ENCODE assay signal across 8 cellular contexts in genomic region chr19:12806242-12807131, GRCh38. TPM values are rescaled to one million over a fixed set of nuclear protein-coding genes. Genes with fewer than 3 reads are reported as not detected.
DNase-seq lines count a peak whose midpoint lies in the region; ATAC-seq and TF ChIP-seq lines count a peak whose summit lies in the region.

TSS of gene RNASEH2A (plus strand) at chr19:12806584. CDS start at chr19:12806674, 90 bp downstream.

- peaks cover 0 to 19% (median 17%) of the 10 kb centered on the region in 4 donors for H3K4me1 ChIP-seq in liver (ENCODE audit: control insufficient read depth in 4 of 4, insufficient read depth in 4 of 4, low read length in 3 of 4)

- TF ChIP-seq RAD21 in liver (IDR thresholded peaks at IDR 0.05) = no peak

- ATAC-seq in GM18909 (IDR thresholded peaks at IDR 0.05; ENCODE audit: poor library complexity, unreplicated experiment) (peak; percentile 79), HG03432 (IDR thresholded peaks at IDR 0.05; ENCODE audit: unreplicated experiment) (peak; percentile 83)

- WGBS in liver = 5% methylated on average over 68 of the region's 68 CpGs

- peak within 1 kb of the TSS; percentile 22 to 67 (median 51) for H3K4me3 ChIP-seq in liver (ENCODE audit: low read depth in 1 of 3, low read length in 3 of 3)

- TF ChIP-seq CTCF in liver (IDR thresholded peaks at IDR 0.05; ENCODE audit: low read depth, low read length, missing input control) = peak; percentile 1

- no peaks in the 10 kb centered on the region for H3K9me3 ChIP-seq in liver (ENCODE audit: control insufficient read depth in 4 of 4, low read length in 3 of 4)

- H3K27me3 ChIP-seq in liver (ENCODE audit: control insufficient read depth in 4 of 4, insufficient read depth in 4 of 4, low read length in 3 of 4) = no peaks in the 10 kb centered on the region

- H3K36me3 ChIP-seq in liver (ENCODE audit: control insufficient read depth in 4 of 4, insufficient read depth in 3 of 4, low read depth in 1 of 4, low read length in 3 of 4) = no peaks in the 10 kb centered on the region

- H3K9ac ChIP-seq in liver (ENCODE audit: low read depth in 1 of 2, low read length in 2 of 2) = peak within 1 kb of the TSS in 1 of 2 donors; percentile 41

- peak; percentile 98 for DNase-seq in AG08396 (ENCODE audit: low spot score)
- peak; percentile 52 to 93 for DNase-seq in NCI-H526 (lab: John Stamatoyannopoulos, UW)
- peak; percentile 83 for DNase-seq in activated CD4-positive, alpha-beta T cell treated with anti-CD3 and anti-CD28 coated beads, Interleukin-2, amount 50 U/mL, for 1 hour
- peak; percentile 70 to 91 for DNase-seq in dermis microvascular lymphatic vessel endothelial cell (ENCODE audit: low read depth in 2 of 2)
- peak; percentile 86 for DNase-seq in stimulated activated CD4-positive, alpha-beta T cell treated with anti-CD3 and anti-CD28 coated beads, Interleukin-4, amount 100 ng/mL, for 1 hour

- H3K27ac ChIP-seq in liver (ENCODE audit: low read depth in 1 of 2, low read length in 2 of 2) = peak within 1 kb of the TSS in 1 of 2 donors; percentile 10

TF ChIP-seq in liver, 16 proteins besides CTCF, POLR2A, EP300 and RAD21:
- peak in 1 of 2 donors; percentile 51 for TF ChIP-seq EGR1 (IDR thresholded peaks at IDR 0.05; ENCODE audit: low read depth in 2 of 2)
- no peak for TF ChIP-seq HNF4G (IDR thresholded peaks at IDR 0.05)
- no peak for TF ChIP-seq JUND (IDR thresholded peaks at IDR 0.05)
- peak in 1 of 2 donors; percentile 69 for TF ChIP-seq GABPA (IDR thresholded peaks at IDR 0.05 in 1 of 2, conservative IDR thresholded peaks at IDR 0.05 in 1 of 2)
- peak; percentile 93 for TF ChIP-seq YY1 (IDR thresholded peaks at IDR 0.05)
- TF ChIP-seq SP1 (IDR thresholded peaks at IDR 0.05) = peak; percentile 18

RNA-seq across cellular contexts. Expression of gene RNASEH2A, which starts in this region (rescaled TPM):
- total RNA-seq in dermis microvascular lymphatic vessel endothelial cell (15.0 and 16.6 TPM in 2 replicates), liver (10 to 100 TPM in 1 of 2 donors, 1 to 10 TPM in 1; 1.8 to 17.5 TPM)
- polyA plus RNA-seq in liver = 1 to 10 TPM; 2.3 to 4.6 TPM
